In genomic region chr18:35282353-35282752, GRCh38 we compare ENCODE assay signal across 11 cellular contexts.
DNase-seq lines count a peak whose midpoint lies in the region; ATAC-seq and TF ChIP-seq lines count a peak whose summit lies in the region.
"Had no signal": no experiment of that assay in that cellular context is flagged by ENCODE, and none has a peak within 500 bp of the region (broad histone marks: within the 10 kb centered on the region; RNA-seq: fewer than 3 reads in every experiment).

No MANE protein-coding gene starts in this region.

- ATAC-seq in HG03159 (IDR thresholded peaks at IDR 0.05; ENCODE audit: unreplicated experiment), result no peak

- H3K4me3 ChIP-seq in AG09309 (ENCODE audit: control insufficient read depth, low read depth, low read length), result no peak overlapping the region

- TF ChIP-seq CTCF in AG09309 (IDR thresholded peaks at IDR 0.05; ENCODE audit: control insufficient read depth, insufficient read depth, low read depth, low read length, missing control alignments) (no peak), GM20000 (IDR thresholded peaks at IDR 0.05; ENCODE audit: extremely low read depth, missing control alignments) (no peak)

- peak; percentile 57 for DNase-seq in AG09309 (ENCODE audit: low read depth)
- DNase-seq in HPDE6-E6E7 (ENCODE audit: extremely low spot score), result peak; percentile 20
- DNase-seq in astrocyte of the hippocampus (ENCODE audit: low read depth, low spot score), result peak; percentile 32
- peak; percentile 78 for DNase-seq in hepatic stellate cell (ENCODE audit: low spot score)
- no peak for DNase-seq in GM20000 (ENCODE audit: low spot score)
- DNase-seq in NOMO-1 (lab: John Stamatoyannopoulos, UW; ENCODE audit: unreplicated experiment in 2 of 2), result no peak
- DNase-seq in GF-D8 (lab: John Stamatoyannopoulos, UW), result no peak
- DNase-seq: activated CD8-positive, alpha-beta memory T cell treated with anti-CD3 and anti-CD28 coated beads, Interleukin-2, amount 50 U/mL, for 4 hours; GOT3; NCI-H2171 had no signal

Comparison
In these comparisons a context has a peak if more than half of its experiments do, and no peak if none do; other contexts are left out.
1. DNase-seq: peak in AG09309 (single experiment), HPDE6-E6E7 (single experiment), astrocyte of the hippocampus (single experiment) and hepatic stellate cell (single experiment); none in GM20000 (single experiment), NOMO-1 (0 of 2) and GF-D8 (single experiment).